ENCODE assay signal across 30 cellular contexts in the genomic region with DNA sequence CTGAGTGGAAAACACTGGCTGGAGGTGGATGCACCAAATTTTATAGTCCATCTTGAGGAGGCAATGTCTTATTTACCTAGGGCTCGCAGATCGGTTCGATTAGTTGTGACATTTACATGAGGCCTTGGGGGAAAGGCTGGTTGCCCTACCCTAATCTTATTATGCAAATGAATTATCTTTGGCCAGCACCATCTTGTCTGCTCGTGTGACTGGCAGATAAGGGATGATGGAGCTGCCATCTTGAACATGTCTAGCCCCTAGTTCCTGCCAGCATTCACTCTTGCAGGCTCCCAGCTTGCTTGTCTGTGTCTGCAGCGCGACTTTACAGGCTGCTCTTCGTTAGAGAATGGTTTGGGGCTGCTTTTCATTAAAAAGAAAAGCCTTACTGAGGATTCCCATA.
"Had no signal": no experiment of that assay in that cellular context is flagged by ENCODE, and none has a peak within 500 bp of the region (broad histone marks: within the 10 kb centered on the region; RNA-seq: fewer than 3 reads in every experiment).

No MANE protein-coding gene starts in this region.

- H3K4me3 ChIP-seq: breast epithelium, SJSA1 had no signal

- DNase-seq: activated B cell treated with CpG ODN at 0.5 μM for 24 hours; activated CD4-positive, alpha-beta T cell treated with anti-CD3 and anti-CD28 coated beads for 1 hour; activated CD4-positive, alpha-beta T cell treated with anti-CD3 and anti-CD28 coated beads, Interleukin-2, amount 10 ng/mL, durations not matched to agents 24 days and 14 days; activated CD4-positive, alpha-beta T cell treated with anti-CD3 and anti-CD28 coated beads, Interleukin-2, amount 50 U/mL, for 48 hours; activated CD8-positive, alpha-beta memory T cell treated with anti-CD3 and anti-CD28 coated beads, Interleukin-2, amount 10 ng/mL, durations not matched to agents 7 days and 5 days; activated effector memory CD4-positive, alpha-beta T cell treated with anti-CD3 and anti-CD28 coated beads, Interleukin-2, amount 50 U/mL, for 16 hours; activated naive CD4-positive, alpha-beta T cell treated with Interleukin-2 at 50 U/mL for 16 hours; activated naive CD8-positive, alpha-beta T cell treated with anti-CD3 and anti-CD28 coated beads, Interleukin-2, amount 10 ng/mL, durations not matched to agents 7 days and 5 days; activated T-cell treated with anti-CD3 and anti-CD28 coated beads, Interleukin-2, amount 50 U/mL, for 24 hours; aorta; central memory CD4-positive, alpha-beta T cell; cortex of kidney; Kasumi-1; NCI-H1105 treated with DMSO at 0.1 percent for 48 hours; NCI-H1436 treated with DMSO at 0.1 percent for 48 hours; NCI-H187; NCI-H2081 treated with DMSO at 0.1 percent for 48 hours; NCI-H2171; NCI-H2227 treated with DMSO at 0.1 percent for 48 hours; NCI-H446 treated with DMSO at 0.1 percent for 48 hours; NCI-H774; NK-92 treated with Interleukin-12 subunit alpha and Interleukin-12 subunit beta, amount 100 ng/mL, for 24 hours; OCI-M1; RPMI8226; SHP77 had no signal

- H3K27me3 ChIP-seq: breast epithelium, SJSA1 had no signal

- H3K4me3 Mint-ChIP-seq: activated B cell treated with CpG ODN at 0.5 μM for 24 hours; activated CD4-positive, alpha-beta T cell treated with anti-CD3 and anti-CD28 coated beads, Interleukin-2, amount 10 ng/mL, durations not matched to agents 24 days and 14 days; activated CD8-positive, alpha-beta memory T cell treated with anti-CD3 and anti-CD28 coated beads, Interleukin-2, amount 10 ng/mL, durations not matched to agents 7 days and 5 days; activated naive CD8-positive, alpha-beta T cell treated with anti-CD3 and anti-CD28 coated beads, Interleukin-2, amount 10 ng/mL, durations not matched to agents 7 days and 5 days; activated T-cell treated with anti-CD3 and anti-CD28 coated beads, Interleukin-2, amount 50 U/mL, for 24 hours; activated T-helper 1 cell treated with anti-CD3 and anti-CD28 coated beads, Interleukin-12 subunit alpha, Interleukin-12 subunit beta, Interleukin-2, Interleukin-4 antibody, amounts not matched to agents 30 ng/mL and 10 ng/mL and 1 ng/mL, durations not matched to agents 14 hours and 24 hours and 36 hours; T-helper 1 cell treated with Interleukin-12 subunit alpha and Interleukin-12 subunit beta and Interleukin-4 antibody, amounts not matched to agents 30 μg/mL and 1 μg/mL, for 36 hours had no signal

- H3K36me3 ChIP-seq: breast epithelium had no signal

- H3K27me3 Mint-ChIP-seq: activated B cell treated with CpG ODN at 0.5 μM for 24 hours; activated CD4-positive, alpha-beta T cell treated with anti-CD3 and anti-CD28 coated beads, Interleukin-2, amount 10 ng/mL, durations not matched to agents 24 days and 14 days; activated CD8-positive, alpha-beta memory T cell treated with anti-CD3 and anti-CD28 coated beads, Interleukin-2, amount 10 ng/mL, durations not matched to agents 7 days and 5 days; activated naive CD8-positive, alpha-beta T cell treated with anti-CD3 and anti-CD28 coated beads, Interleukin-2, amount 10 ng/mL, durations not matched to agents 7 days and 5 days; activated T-cell treated with anti-CD3 and anti-CD28 coated beads, Interleukin-2, amount 50 U/mL, for 24 hours had no signal

- ATAC-seq: activated CD8-positive, alpha-beta memory T cell treated with anti-CD3 and anti-CD28 coated beads, Interleukin-2, amount 10 ng/mL, durations not matched to agents 7 days and 5 days; Panc1 had no signal

- H3K4me1 Mint-ChIP-seq: activated CD4-positive, alpha-beta T cell treated with anti-CD3 and anti-CD28 coated beads, Interleukin-2, amount 10 ng/mL, durations not matched to agents 24 days and 14 days had no signal

- H3K27ac ChIP-seq: breast epithelium, SJSA1 had no signal

- H3K9me3 Mint-ChIP-seq: activated B cell treated with CpG ODN at 0.5 μM for 24 hours; activated CD4-positive, alpha-beta T cell treated with anti-CD3 and anti-CD28 coated beads, Interleukin-2, amount 10 ng/mL, durations not matched to agents 24 days and 14 days; activated T-cell treated with anti-CD3 and anti-CD28 coated beads, Interleukin-2, amount 50 U/mL, for 24 hours; activated T-helper 1 cell treated with anti-CD3 and anti-CD28 coated beads, Interleukin-12 subunit alpha, Interleukin-12 subunit beta, Interleukin-2, Interleukin-4 antibody, amounts not matched to agents 30 ng/mL and 10 ng/mL and 1 ng/mL, durations not matched to agents 14 hours and 24 hours and 36 hours; T-helper 1 cell treated with Interleukin-12 subunit alpha and Interleukin-12 subunit beta and Interleukin-4 antibody, amounts not matched to agents 30 μg/mL and 1 μg/mL, for 36 hours had no signal

- H3K27ac Mint-ChIP-seq: activated B cell treated with CpG ODN at 0.5 μM for 24 hours; activated CD4-positive, alpha-beta T cell treated with anti-CD3 and anti-CD28 coated beads, Interleukin-2, amount 10 ng/mL, durations not matched to agents 24 days and 14 days; activated CD8-positive, alpha-beta memory T cell treated with anti-CD3 and anti-CD28 coated beads, Interleukin-2, amount 10 ng/mL, durations not matched to agents 7 days and 5 days; activated naive CD8-positive, alpha-beta T cell treated with anti-CD3 and anti-CD28 coated beads, Interleukin-2, amount 10 ng/mL, durations not matched to agents 7 days and 5 days; activated T-helper 1 cell treated with anti-CD3 and anti-CD28 coated beads, Interleukin-12 subunit alpha, Interleukin-12 subunit beta, Interleukin-2, Interleukin-4 antibody, amounts not matched to agents 30 ng/mL and 10 ng/mL and 1 ng/mL, durations not matched to agents 14 hours and 24 hours and 36 hours; T-helper 1 cell treated with Interleukin-12 subunit alpha and Interleukin-12 subunit beta and Interleukin-4 antibody, amounts not matched to agents 30 μg/mL and 1 μg/mL, for 36 hours had no signal

- H3K4me1 ChIP-seq: breast epithelium, SJSA1 had no signal

- H3K9me3 ChIP-seq: breast epithelium, SJSA1 had no signal
